Comparison of ENCODE assay signal across 28 cellular contexts in genomic region chr4:165994706-165995105, GRCh38.
DNase-seq lines count a peak whose midpoint lies in the region; ATAC-seq and FAIRE-seq lines count a peak whose summit lies in the region.
"Had no signal": no experiment of that assay in that cellular context is flagged by ENCODE, and none has a peak within 500 bp of the region (broad histone marks: within the 10 kb centered on the region; RNA-seq: fewer than 3 reads in every experiment).

No MANE protein-coding gene starts in this region.

- DNase-seq in A172 (ENCODE audit: low spot score) (peak; percentile 51), HTR-8/SVneo (ENCODE audit: insufficient read length, low spot score) (peak; percentile 26), SW480 (ENCODE audit: low spot score) (peak; percentile 2), foreskin melanocyte (peak; percentile 0), NCI-H1417 treated with DMSO at 0.1 percent for 48 hours (lab: John Stamatoyannopoulos, UW) (no peak), dermis blood vessel endothelial cell (no peak)
- DNase-seq: 8988T; activated CD4-positive, alpha-beta T cell treated with anti-CD3 and anti-CD28 coated beads for 36 hours; activated naive CD4-positive, alpha-beta T cell treated with anti-CD3 and anti-CD28 coated beads, Interleukin-2, amount 10 ng/mL, durations not matched to agents 7 days and 5 days; amygdala; BE2C; caudate nucleus; dorsolateral prefrontal cortex; H7; Kasumi-1; naive B cell; NCI-H1092 treated with DMSO at 0.1 percent for 48 hours; NCI-H2081; NCI-H774; OCI-M1; SHP77 treated with DMSO at 0.1 percent for 48 hours; stimulated activated CD4-positive, alpha-beta T cell treated with anti-CD3 and anti-CD28 coated beads, Interleukin-2, amount 100 ng/mL, for 48 hours had no signal

- FAIRE-seq in HTR-8/SVneo (lab: Jason Lieb, UNC) = no peak
- FAIRE-seq: endothelial cell of umbilical vein, HepG2 had no signal

- no peak for ATAC-seq in GM21619 (IDR thresholded peaks at IDR 0.05; ENCODE audit: unreplicated experiment)
- no peak for ATAC-seq in GM18511 (IDR thresholded peaks at IDR 0.05; ENCODE audit: unreplicated experiment)
- ATAC-seq: activated CD4-positive, alpha-beta T cell treated with anti-CD3 and anti-CD28 coated beads for 36 hours; HepG2; left lobe of liver; stimulated activated effector memory CD8-positive, alpha-beta T cell treated with anti-CD3 and anti-CD28 coated beads, Interleukin-12 subunit alpha, Interleukin-12 subunit beta, amount 100 ng/mL, for 72 hours had no signal

Comparison
In these comparisons a context has a peak if more than half of its experiments do, and no peak if none do; other contexts are left out.
1. DNase-seq: peak in A172 (single experiment), HTR-8/SVneo (single experiment), SW480 (single experiment) and foreskin melanocyte (single experiment); none in NCI-H1417 treated with DMSO at 0.1 percent for 48 hours (single experiment) and dermis blood vessel endothelial cell (single experiment).